In genomic region chr5:67234671-67235176, GRCh38 we compare ENCODE assay signal across 1 cellular context.
TF ChIP-seq lines count a peak whose summit lies in the region.

No MANE protein-coding gene starts in this region.

TF ChIP-seq in WTC11, 78 proteins besides CTCF, POLR2A, EP300 and RAD21 (continued from another document):
- TF ChIP-seq, protein P1, sequence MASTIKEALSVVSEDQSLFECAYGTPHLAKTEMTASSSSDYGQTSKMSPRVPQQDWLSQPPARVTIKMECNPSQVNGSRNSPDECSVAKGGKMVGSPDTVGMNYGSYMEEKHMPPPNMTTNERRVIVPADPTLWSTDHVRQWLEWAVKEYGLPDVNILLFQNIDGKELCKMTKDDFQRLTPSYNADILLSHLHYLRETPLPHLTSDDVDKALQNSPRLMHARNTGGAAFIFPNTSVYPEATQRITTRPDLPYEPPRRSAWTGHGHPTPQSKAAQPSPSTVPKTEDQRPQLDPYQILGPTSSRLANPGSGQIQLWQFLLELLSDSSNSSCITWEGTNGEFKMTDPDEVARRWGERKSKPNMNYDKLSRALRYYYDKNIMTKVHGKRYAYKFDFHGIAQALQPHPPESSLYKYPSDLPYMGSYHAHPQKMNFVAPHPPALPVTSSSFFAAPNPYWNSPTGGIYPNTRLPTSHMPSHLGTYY (CRISPR knock-in tag; IDR thresholded peaks at IDR 0.05) = no peak
- TF ChIP-seq ATF3 (CRISPR knock-in tag; conservative IDR thresholded peaks at IDR 0.05) = no peak
